Comparison of ENCODE assay signal across 23 cellular contexts in the genomic region with DNA sequence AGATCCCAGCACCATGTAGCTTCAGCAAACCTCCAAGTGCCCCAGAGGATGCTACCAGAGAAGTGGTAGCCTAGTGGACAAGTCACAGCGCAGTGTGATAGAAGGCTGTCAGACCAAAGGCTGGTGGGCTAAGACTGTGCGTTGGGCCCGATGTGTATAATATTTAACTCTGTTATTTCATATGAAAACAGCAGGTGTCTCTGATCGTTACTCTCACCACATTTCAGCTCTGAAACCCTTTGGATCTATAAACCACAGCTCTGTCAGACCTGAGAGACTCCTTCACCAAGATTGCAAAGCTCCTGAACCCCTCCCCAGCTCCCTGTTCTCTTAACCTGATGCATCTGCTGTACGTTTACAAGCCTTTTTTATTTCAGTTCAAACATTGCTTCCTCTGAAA. TPM values are rescaled to one million over a fixed set of nuclear protein-coding genes. Genes with fewer than 3 reads are reported as not detected.
"Had no signal": no experiment of that assay in that cellular context is flagged by ENCODE, and none has a peak within 500 bp of the region (broad histone marks: within the 10 kb centered on the region; RNA-seq: fewer than 3 reads in every experiment).

No MANE protein-coding gene starts in this region.

- ATAC-seq: gastroesophageal sphincter, left cardiac atrium, left ventricle myocardium superior, right cardiac atrium had no signal

- H3K4me3 ChIP-seq: ascending aorta, gastroesophageal sphincter, tibial nerve had no signal

- H3K27ac ChIP-seq: ascending aorta, gastroesophageal sphincter, tibial nerve, VCaP had no signal

- H3K36me3 ChIP-seq: ascending aorta, gastroesophageal sphincter, tibial nerve had no signal

- H3K27me3 ChIP-seq: ascending aorta, gastroesophageal sphincter, tibial nerve had no signal

- H3K4me1 ChIP-seq: ascending aorta, gastroesophageal sphincter, tibial nerve had no signal

- H3K9me3 ChIP-seq: ascending aorta, gastroesophageal sphincter, tibial nerve had no signal

- DNase-seq: activated CD4-positive, alpha-beta T cell treated with anti-CD3 and anti-CD28 coated beads for 4 hours; activated CD4-positive, alpha-beta T cell treated with anti-CD3 and anti-CD28 coated beads, Interleukin-2, amount 50 U/mL, for 4 hours; activated effector memory CD4-positive, alpha-beta T cell treated with Interleukin-2 at 50 U/mL for 16 hours; activated naive CD4-positive, alpha-beta T cell treated with Interleukin-2 at 50 U/mL for 16 hours; activated naive CD8-positive, alpha-beta T cell treated with anti-CD3 and anti-CD28 coated beads, Interleukin-2, amount 10 ng/mL, durations not matched to agents 7 days and 5 days; activated T-cell treated with anti-CD3 and anti-CD28 coated beads for 4 hours; cortex of kidney; head of caudate nucleus; hippocampal formation; left cardiac atrium; left ventricle myocardium superior; posterior cingulate gyrus; right cardiac atrium; stimulated activated CD4-positive, alpha-beta T cell treated with anti-CD3 and anti-CD28 coated beads, Interleukin-15, amount 100 ng/mL, for 24 hours; stimulated activated CD4-positive, alpha-beta T cell treated with anti-CD3 and anti-CD28 coated beads, Interleukin-2, amount 100 ng/mL, for 24 hours; stimulated activated naive CD4-positive, alpha-beta T cell; T-helper 9 cell had no signal

RNA-seq across cellular contexts. Expression of gene ISM1, which starts 43.8 kb away (rescaled TPM):
- total RNA-seq: endothelial cell of umbilical vein, lung microvascular endothelial cell had no signal
